Comparison of ENCODE assay signal across 9 cellular contexts in the genomic region with DNA sequence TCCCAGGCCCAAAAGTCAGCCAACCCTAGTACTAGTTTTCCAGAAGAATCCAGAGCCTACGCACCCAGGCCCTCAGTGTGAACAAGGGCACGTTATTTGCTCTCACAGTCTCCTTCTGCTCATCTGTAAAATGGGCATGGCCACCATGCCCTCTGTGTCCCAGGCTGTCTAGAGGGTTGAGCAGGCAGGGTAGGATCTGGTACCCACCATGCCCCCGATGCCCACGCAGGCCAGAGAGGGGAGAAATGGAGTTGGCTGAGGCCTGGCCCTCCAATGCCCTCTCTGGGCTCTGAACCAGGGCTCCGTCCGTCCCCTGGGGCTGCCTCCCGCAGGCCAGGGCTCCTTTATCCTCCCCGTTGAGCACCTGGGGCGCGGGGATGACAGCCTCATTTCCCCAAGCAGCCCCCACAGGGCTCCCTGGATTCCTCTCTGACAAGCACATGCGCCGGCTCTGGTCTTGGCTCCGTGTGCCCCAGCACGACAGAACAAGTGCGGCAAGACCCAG. TPM values are rescaled to one million over a fixed set of nuclear protein-coding genes. Genes with fewer than 3 reads are reported as not detected.
A peak's percentile ranks its signal among the peaks of the same experiment; 100 is the strongest.
DNase-seq lines count a peak whose midpoint lies in the region; ATAC-seq and TF ChIP-seq lines count a peak whose summit lies in the region.
"Had no signal": no experiment of that assay in that cellular context is flagged by ENCODE, and none has a peak within 500 bp of the region (broad histone marks: within the 10 kb centered on the region; RNA-seq: fewer than 3 reads in every experiment).

No MANE protein-coding gene starts in this region.

- H3K27me3 ChIP-seq in liver (ENCODE audit: control insufficient read depth in 4 of 4, insufficient read depth in 4 of 4, low read length in 3 of 4), result no peaks in the 10 kb centered on the region

- TF ChIP-seq CTCF in astrocyte of the cerebellum (IDR thresholded peaks at IDR 0.05; ENCODE audit: low read depth, low read length, missing control alignments) (no peak), liver (IDR thresholded peaks at IDR 0.05; ENCODE audit: low read depth, low read length, missing input control) (no peak)

- H3K36me3 ChIP-seq in liver (ENCODE audit: control insufficient read depth in 4 of 4, insufficient read depth in 3 of 4, low read depth in 1 of 4, low read length in 3 of 4), result no peaks in the 10 kb centered on the region

- no peak for TF ChIP-seq RAD21 in liver (IDR thresholded peaks at IDR 0.05)

- peak overlapping the region; percentile 93 to 95 for H3K27ac ChIP-seq in liver (ENCODE audit: low read depth in 1 of 2, low read length in 2 of 2)

- peak; percentile 51 for DNase-seq in DMS 273 (lab: John Stamatoyannopoulos, UW; ENCODE audit: unreplicated experiment)
- no peak for DNase-seq in DMS 273 treated with DMSO at 0.1 percent for 48 hours (lab: John Stamatoyannopoulos, UW)
- DNase-seq in astrocyte of the cerebellum (ENCODE audit: low read depth), result no peak
- peak; percentile 48 for DNase-seq in superior temporal gyrus (ENCODE audit: extremely low spot score)
- no peak for DNase-seq in GF-D8 (lab: John Stamatoyannopoulos, UW)
- DNase-seq: NCI-H1694 treated with DMSO at 0.1 percent for 48 hours had no signal

- in situ Hi-C loops in astrocyte of the cerebellum (cut with HindIII; ENCODE audit: low sequenced_read_pairs), result no loop called here

- ATAC-seq in GM19397 (IDR thresholded peaks at IDR 0.05; ENCODE audit: unreplicated experiment), result no peak
- no peak for ATAC-seq in HG03342 (IDR thresholded peaks at IDR 0.05; ENCODE audit: unreplicated experiment)

- no peak overlapping the region for H3K9ac ChIP-seq in liver (ENCODE audit: low read depth in 1 of 2, low read length in 2 of 2)

- 44% methylated on average over 15 of the region's 15 CpGs for WGBS in liver

- peaks cover 12 to 39% (median 22%) of the 10 kb centered on the region in 4 donors for H3K4me1 ChIP-seq in liver (ENCODE audit: control insufficient read depth in 4 of 4, insufficient read depth in 4 of 4, low read length in 3 of 4)

- H3K9me3 ChIP-seq in liver (ENCODE audit: control insufficient read depth in 4 of 4, low read length in 3 of 4), result no peaks in the 10 kb centered on the region

- peak overlapping the region; percentile 53 for H3K4me3 ChIP-seq in astrocyte of the cerebellum (ENCODE audit: low read depth, low read length)
- H3K4me3 ChIP-seq in liver (ENCODE audit: low read depth in 1 of 3, low read length in 3 of 3), result peak overlapping the region in 2 of 3 donors; percentile 2 to 81

TF ChIP-seq in liver, 16 proteins besides CTCF, POLR2A, EP300 and RAD21:
- no peak for TF ChIP-seq YY1 (IDR thresholded peaks at IDR 0.05)
- no peak for TF ChIP-seq SP1 (IDR thresholded peaks at IDR 0.05)
- no peak for TF ChIP-seq RXRA (IDR thresholded peaks at IDR 0.05)
- TF ChIP-seq, protein P1, sequence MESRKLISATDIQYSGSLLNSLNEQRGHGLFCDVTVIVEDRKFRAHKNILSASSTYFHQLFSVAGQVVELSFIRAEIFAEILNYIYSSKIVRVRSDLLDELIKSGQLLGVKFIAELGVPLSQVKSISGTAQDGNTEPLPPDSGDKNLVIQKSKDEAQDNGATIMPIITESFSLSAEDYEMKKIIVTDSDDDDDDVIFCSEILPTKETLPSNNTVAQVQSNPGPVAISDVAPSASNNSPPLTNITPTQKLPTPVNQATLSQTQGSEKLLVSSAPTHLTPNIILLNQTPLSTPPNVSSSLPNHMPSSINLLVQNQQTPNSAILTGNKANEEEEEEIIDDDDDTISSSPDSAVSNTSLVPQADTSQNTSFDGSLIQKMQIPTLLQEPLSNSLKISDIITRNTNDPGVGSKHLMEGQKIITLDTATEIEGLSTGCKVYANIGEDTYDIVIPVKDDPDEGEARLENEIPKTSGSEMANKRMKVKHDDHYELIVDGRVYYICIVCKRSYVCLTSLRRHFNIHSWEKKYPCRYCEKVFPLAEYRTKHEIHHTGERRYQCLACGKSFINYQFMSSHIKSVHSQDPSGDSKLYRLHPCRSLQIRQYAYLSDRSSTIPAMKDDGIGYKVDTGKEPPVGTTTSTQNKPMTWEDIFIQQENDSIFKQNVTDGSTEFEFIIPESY (IDR thresholded peaks at IDR 0.05), result no peak
- no peak for TF ChIP-seq ATF3 (IDR thresholded peaks at IDR 0.05)
- no peak for TF ChIP-seq JUND (IDR thresholded peaks at IDR 0.05)
- no peak for TF ChIP-seq EGR1 (IDR thresholded peaks at IDR 0.05; ENCODE audit: low read depth in 2 of 2)
- no peak for TF ChIP-seq MAX (IDR thresholded peaks at IDR 0.05)
- TF ChIP-seq GABPA (IDR thresholded peaks at IDR 0.05 in 1 of 2, conservative IDR thresholded peaks at IDR 0.05 in 1 of 2), result no peak
- TF ChIP-seq HNF4G (IDR thresholded peaks at IDR 0.05), result no peak
- TF ChIP-seq FOXA2 (IDR thresholded peaks at IDR 0.05), result no peak
- no peak for TF ChIP-seq TAF1 (conservative IDR thresholded peaks at IDR 0.05)

RNA-seq across cellular contexts. Expression of gene BAHCC1, which starts 9.1 kb away (rescaled TPM):
- 1 to 10 TPM; 3.2 to 3.9 TPM for total RNA-seq in liver
- polyA plus RNA-seq in liver, result 1 to 10 TPM in 1 of 2 donors, under 1 TPM in 1; 0.76 to 1.9 TPM

Comparison
In these comparisons a context has a peak if more than half of its experiments do, and no peak if none do; other contexts are left out.
1. DNase-seq: peak in DMS 273 (single experiment) and superior temporal gyrus (single experiment); none in DMS 273 treated with DMSO at 0.1 percent for 48 hours (single experiment), astrocyte of the cerebellum (single experiment) and GF-D8 (single experiment).